3 cellular contexts compared by ENCODE assay signal in genomic region chr16:13471036-13471435, GRCh38.
TF ChIP-seq lines count a peak whose summit lies in the region.

No MANE protein-coding gene starts in this region.

TF ChIP-seq in A549, 52 proteins besides CTCF, POLR2A, EP300 and RAD21:
- TF ChIP-seq REST (IDR thresholded peaks at IDR 0.05) (peak; percentile 81), ATOH8 (CRISPR knock-in tag; IDR thresholded peaks at IDR 0.05; ENCODE audit: low read depth) (no peak)

TF ChIP-seq in HEK293, 187 proteins besides CTCF, POLR2A, EP300 and RAD21 (continued from another document):
- peak; percentile 79 for TF ChIP-seq REST (tag by site-specific recombination; IDR thresholded peaks at IDR 0.05)

TF ChIP-seq in K562, 482 proteins besides CTCF, POLR2A, EP300 and RAD21 (continued from another document):
- no peak for TF ChIP-seq RREB1 (CRISPR knock-in tag; IDR thresholded peaks at IDR 0.05)
- no peak for TF ChIP-seq SREBF2 (CRISPR knock-in tag; IDR thresholded peaks at IDR 0.05)
